ENCODE assay signal across 8 cellular contexts in genomic region chr6:31396422-31397152, GRCh38. TPM values are rescaled to one million over a fixed set of nuclear protein-coding genes. Genes with fewer than 3 reads are reported as not detected.
DNase-seq lines count a peak whose midpoint lies in the region; ATAC-seq and TF ChIP-seq lines count a peak whose summit lies in the region.

No MANE protein-coding gene starts in this region.

- no peak overlapping the region for H3K27ac ChIP-seq in CD4-positive, alpha-beta T cell (ENCODE audit: low read depth, low read length)
- H3K27ac ChIP-seq in dorsolateral prefrontal cortex = no peak overlapping the region

- peak overlapping the region; percentile 84 for H3K4me3 Mint-ChIP-seq in CD4-positive, alpha-beta T cell
- H3K4me3 Mint-ChIP-seq in activated CD4-positive, alpha-beta memory T cell treated with anti-CD3 and anti-CD28 coated beads for 36 hours = no peak overlapping the region

- peak; percentile 75 for ATAC-seq in CD4-positive, alpha-beta T cell (ENCODE audit: poor library complexity)

- intact Hi-C loops in CD4-positive, alpha-beta T cell (cut with DNase I, micrococcal nuclease) = loop anchor here (1.0 to 5.0 kb wide), 2 partner anchors 45 to 201 kb away; no protein-coding TSS in a partner anchor
- intact Hi-C loops in activated CD4-positive, alpha-beta memory T cell treated with anti-CD3 and anti-CD28 coated beads for 36 hours (cut with micrococcal nuclease) = loop anchor here (1.0 kb wide), 1 partner anchor 45 kb away; no protein-coding TSS in a partner anchor
- intact Hi-C loops in dorsolateral prefrontal cortex (cut with DNase I) = loop anchor here (5.0 kb wide), 1 partner anchor 46 kb away; no protein-coding TSS in a partner anchor

- peaks cover 20% of the 10 kb centered on the region for H3K36me3 Mint-ChIP-seq in CD4-positive, alpha-beta T cell (ENCODE audit: low read depth)
- no peaks in the 10 kb centered on the region for H3K36me3 Mint-ChIP-seq in activated CD4-positive, alpha-beta memory T cell treated with anti-CD3 and anti-CD28 coated beads for 36 hours

- peak; percentile 76 for TF ChIP-seq CTCF in CD4-positive, alpha-beta T cell (IDR thresholded peaks at IDR 0.05)
- TF ChIP-seq CTCF in dorsolateral prefrontal cortex (IDR thresholded peaks at IDR 0.05 in 54 of 56, conservative IDR thresholded peaks at IDR 0.05 in 2 of 56; ENCODE audit: low read depth in 1 of 56, partially characterized antibody in 56 of 56) = peak; percentile 50 to 97 (median 87)

- H3K27me3 Mint-ChIP-seq in CD4-positive, alpha-beta T cell = no peaks in the 10 kb centered on the region
- H3K27me3 Mint-ChIP-seq in activated CD4-positive, alpha-beta memory T cell treated with anti-CD3 and anti-CD28 coated beads for 36 hours = no peaks in the 10 kb centered on the region

- H3K27me3 ChIP-seq in CD4-positive, alpha-beta T cell (ENCODE audit: control insufficient read depth, insufficient read depth, low read length) = no peaks in the 10 kb centered on the region
- H3K27me3 ChIP-seq in dorsolateral prefrontal cortex = peaks cover 0 to 47% (median 0%) of the 10 kb centered on the region in 45 donors

- no peaks in the 10 kb centered on the region for H3K9me3 ChIP-seq in CD4-positive, alpha-beta T cell (ENCODE audit: control insufficient read depth, low read length)

- CTCF ChIA-PET in CD4-positive, alpha-beta T cell (lab: Charles Lee) = interaction anchor here (1.6 to 2.0 kb wide), 3 partner anchors 46 to 259 kb away, joined by 4 to 14 read pairs (median 4); no protein-coding TSS in a partner anchor
- CTCF ChIA-PET in HEK293T (lab: Yijun Ruan, JAX) = interaction anchor here (1.1 to 1.4 kb wide), 4 partner anchors 15 to 200 kb away, joined by 3 to 7 read pairs (median 4); no protein-coding TSS in a partner anchor
- CTCF ChIA-PET in activated CD4-positive, alpha-beta memory T cell treated with anti-CD3 and anti-CD28 coated beads for 36 hours (lab: Charles Lee) = interaction anchor here (0.6 to 7.9 kb wide), 5 partner anchors 40 to 266 kb away, joined by 3 to 79 read pairs (median 5); no protein-coding TSS in a partner anchor

- no peaks in the 10 kb centered on the region for H3K9me3 Mint-ChIP-seq in CD4-positive, alpha-beta T cell
- no peaks in the 10 kb centered on the region for H3K9me3 Mint-ChIP-seq in activated CD4-positive, alpha-beta memory T cell treated with anti-CD3 and anti-CD28 coated beads for 36 hours

- POLR2A ChIA-PET in CD4-positive, alpha-beta T cell (lab: Charles Lee) = no interaction called here
- POLR2A ChIA-PET in HEK293T (lab: Yijun Ruan, JAX) = interaction anchor here (1.2 to 1.6 kb wide), 2 partner anchors 144 to 238 kb away, joined by 4 to 5 read pairs; partner anchors contain the start of gene TCF19
- POLR2A ChIA-PET in activated CD4-positive, alpha-beta memory T cell treated with anti-CD3 and anti-CD28 coated beads for 36 hours (lab: Charles Lee) = interaction anchor here (0.8 kb wide), 1 partner anchor 24 kb away, joined by 3 read pairs; no protein-coding TSS in a partner anchor

- H3K27ac Mint-ChIP-seq in CD4-positive, alpha-beta T cell = peak overlapping the region; percentile 28
- H3K27ac Mint-ChIP-seq in activated CD4-positive, alpha-beta memory T cell treated with anti-CD3 and anti-CD28 coated beads for 36 hours = no peak overlapping the region

- peaks cover 32% of the 10 kb centered on the region for H3K4me1 Mint-ChIP-seq in CD4-positive, alpha-beta T cell (ENCODE audit: low read depth)
- peaks cover 18% of the 10 kb centered on the region for H3K4me1 Mint-ChIP-seq in activated CD4-positive, alpha-beta memory T cell treated with anti-CD3 and anti-CD28 coated beads for 36 hours (ENCODE audit: low read depth)

- peak overlapping the region in 9 of 59 donors; percentile 2 to 38 (median 14) for H3K4me3 ChIP-seq in dorsolateral prefrontal cortex

- DNase-seq in CD4-positive, alpha-beta T cell = peak; percentile 76 to 92 (median 85)
- DNase-seq in HEK293T (ENCODE audit: extremely low spot score) = peak; percentile 62
- DNase-seq in NCI-H82 (lab: John Stamatoyannopoulos, UW) = peak; percentile 81
- peak; percentile 92 for DNase-seq in activated CD4-positive, alpha-beta memory T cell treated with anti-CD3 and anti-CD28 coated beads for 36 hours
- DNase-seq in dorsolateral prefrontal cortex = peak; percentile 60 to 89 (median 80)
- DNase-seq in lung microvascular endothelial cell (ENCODE audit: low read depth in 2 of 2) = peak; percentile 48 to 76
- peak; percentile 73 for DNase-seq in stimulated activated CD8-positive, alpha-beta memory T cell treated with anti-CD3 and anti-CD28 coated beads, Interleukin-15, amount 100 ng/mL, for 24 hours (ENCODE audit: low read depth)
- DNase-seq in cortex of kidney (lab: John Stamatoyannopoulos, UW) = no peak

TF ChIP-seq in HEK293T, 16 proteins besides CTCF, POLR2A, EP300 and RAD21:
- TF ChIP-seq L3MBTL2 (conservative IDR thresholded peaks at IDR 0.05) = no peak
- no peak for TF ChIP-seq HDGF (IDR thresholded peaks at IDR 0.05; ENCODE audit: borderline replicate concordance)

RNA-seq across cellular contexts. Expression of gene MICA, which starts 6.8 kb away (rescaled TPM):
- 10 to 100 TPM; 10.6 to 14.0 TPM for total RNA-seq in CD4-positive, alpha-beta T cell
- 1 to 10 TPM; 7.1 to 8.6 TPM for total RNA-seq in activated CD4-positive, alpha-beta memory T cell treated with anti-CD3 and anti-CD28 coated beads for 36 hours
- 10 to 100 TPM in 30 of 120 experiments, 1 to 10 TPM in 90; 2.3 to 17.9 (median 7.9) TPM for total RNA-seq in dorsolateral prefrontal cortex
- total RNA-seq in lung microvascular endothelial cell = 15.3 and 31.4 TPM in 2 replicates

RNA-seq across cellular contexts. Expression of gene HLA-B, which starts 39.6 kb away (rescaled TPM):
- total RNA-seq in CD4-positive, alpha-beta T cell = 1,000 to 10,000 TPM; 6,758 to 7,013 TPM
- 1,000 to 10,000 TPM; 3,016 to 3,060 TPM for total RNA-seq in activated CD4-positive, alpha-beta memory T cell treated with anti-CD3 and anti-CD28 coated beads for 36 hours
- total RNA-seq in dorsolateral prefrontal cortex (100 to 1,000 TPM in 119 of 120 experiments, 10 to 100 TPM in 1; 80.7 to 736 (median 221) TPM), lung microvascular endothelial cell (153 and 307 TPM in 2 replicates)
